Comparison of ENCODE assay signal across 18 cellular contexts in the genomic region with DNA sequence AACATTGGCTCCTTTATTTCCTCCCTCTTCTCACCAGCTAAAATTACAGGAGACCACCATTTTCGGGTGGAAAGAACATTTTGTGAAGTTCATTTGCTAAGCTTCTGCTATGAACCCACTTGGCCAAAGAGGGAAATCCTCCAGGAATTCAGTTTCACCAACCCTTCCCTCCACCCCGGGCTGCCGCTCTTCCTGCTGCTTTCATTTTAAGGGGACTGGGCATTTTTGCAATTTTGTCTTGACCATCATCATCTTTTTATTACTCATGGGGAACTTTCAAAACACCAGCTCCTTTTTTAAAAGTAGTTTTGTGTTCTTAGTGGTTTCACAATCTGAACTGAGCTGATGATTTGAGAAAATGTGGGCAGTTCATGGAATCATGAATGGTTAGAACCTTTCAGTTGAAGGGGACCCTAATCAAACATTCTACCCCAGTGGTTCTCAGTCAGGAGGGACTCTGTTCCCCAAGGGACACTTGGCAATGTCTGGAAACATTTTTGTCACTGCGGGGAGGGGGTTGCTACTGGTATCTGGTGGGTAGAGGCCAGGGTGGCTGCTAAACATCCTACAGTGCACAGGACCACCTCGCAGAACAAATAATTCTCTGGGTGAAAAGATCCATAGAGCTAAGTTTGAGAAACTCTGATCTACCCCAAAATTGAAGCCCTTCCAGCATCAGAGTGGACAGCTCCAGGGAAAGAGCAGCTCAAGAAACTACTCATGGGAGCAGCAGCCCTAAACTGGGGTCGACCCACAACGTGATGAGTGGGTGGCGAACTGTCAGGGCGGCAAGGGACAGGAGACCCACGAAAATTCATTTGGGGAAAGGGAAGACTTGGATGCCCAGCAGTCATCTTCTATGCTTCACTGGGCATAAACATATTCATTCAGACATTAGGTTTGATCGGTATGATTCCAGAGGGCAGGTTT.
DNase-seq lines count a peak whose midpoint lies in the region; ATAC-seq, FAIRE-seq and TF ChIP-seq lines count a peak whose summit lies in the region.
"Had no signal": no experiment of that assay in that cellular context is flagged by ENCODE, and none has a peak within 500 bp of the region (broad histone marks: within the 10 kb centered on the region; RNA-seq: fewer than 3 reads in every experiment).

No MANE protein-coding gene starts in this region.

- no peak for TF ChIP-seq POLR2A in heart left ventricle (IDR thresholded peaks at IDR 0.05)

- no peak for ATAC-seq in heart left ventricle
- ATAC-seq in sciatic nerve, result peak; percentile 50
- no peak for ATAC-seq in GM21526 (IDR thresholded peaks at IDR 0.05; ENCODE audit: low FRiP score, unreplicated experiment)
- no peak for ATAC-seq in left colon
- ATAC-seq: right lobe of liver had no signal

- H3K36me3 Mint-ChIP-seq in astrocyte (ENCODE audit: low read depth, unreplicated experiment), result peaks cover 5% of the 10 kb centered on the region
- H3K36me3 Mint-ChIP-seq: immature natural killer cell had no signal

- H3K4me3 ChIP-seq in ACC112 (ENCODE audit: low read depth, low read length) (peak overlapping the region; percentile 48), astrocyte (ENCODE audit: insufficient read depth, low read depth, low read length) (no peak overlapping the region), heart left ventricle (no peak overlapping the region), HAP-1 (no peak overlapping the region)
- H3K4me3 ChIP-seq: right lobe of liver, thoracic aorta had no signal

- 81 to 88% (median 86%) methylated on average over 11 of the region's 11 CpGs for WGBS in heart left ventricle, 4 donors

- no peaks in the 10 kb centered on the region for H3K27me3 Mint-ChIP-seq in astrocyte (ENCODE audit: low read depth, unreplicated experiment)

- H3K4me1 ChIP-seq in ACC112 (ENCODE audit: control insufficient read depth, insufficient read depth, low read length, unreplicated experiment) (peaks cover 47% of the 10 kb centered on the region), astrocyte (ENCODE audit: insufficient read depth, low read length) (peaks cover 55% of the 10 kb centered on the region), heart left ventricle (peaks cover 0 to 47% (median 37%) of the 10 kb centered on the region in 12 donors), HAP-1 (no peaks in the 10 kb centered on the region)
- H3K4me1 ChIP-seq: right lobe of liver had no signal

- peak overlapping the region; percentile 70 for H3K9ac ChIP-seq in astrocyte (ENCODE audit: low read length)

- H3K27ac ChIP-seq in ACC112 (ENCODE audit: low read depth, low read length) (peak overlapping the region; percentile 91), astrocyte (ENCODE audit: low read depth, low read length) (peak overlapping the region; percentile 84), heart left ventricle (peak overlapping the region in 11 of 12 donors; percentile 9 to 71 (median 60))
- H3K27ac ChIP-seq: right lobe of liver had no signal

- no peak for FAIRE-seq in astrocyte (lab: Jason Lieb, UNC)
- FAIRE-seq: A204.1 had no signal

- H2AFZ ChIP-seq in ACC112 (ENCODE audit: low read length, unreplicated experiment) (peak overlapping the region; percentile 51), astrocyte (ENCODE audit: low read depth, low read length) (no peak overlapping the region)

- H3K79me2 ChIP-seq in ACC112 (ENCODE audit: control insufficient read depth, insufficient read depth, low read length, unreplicated experiment), result no peaks in the 10 kb centered on the region
- no peaks in the 10 kb centered on the region for H3K79me2 ChIP-seq in astrocyte (ENCODE audit: insufficient read depth, low read length)

- no peak overlapping the region for H3K4me3 Mint-ChIP-seq in astrocyte (ENCODE audit: unreplicated experiment)
- H3K4me3 Mint-ChIP-seq: activated CD4-positive, alpha-beta T cell treated with anti-CD3 and anti-CD28 coated beads, Interleukin-2, amount 10 ng/mL, durations not matched to agents 24 days and 14 days; immature natural killer cell; naive B cell; T-helper 1 cell treated with Interleukin-12 subunit alpha and Interleukin-12 subunit beta and Interleukin-4 antibody, amounts not matched to agents 30 μg/mL and 1 μg/mL, for 36 hours had no signal

- H3K36me3 ChIP-seq in ACC112 (ENCODE audit: insufficient read depth, low read length) (no peaks in the 10 kb centered on the region), astrocyte (ENCODE audit: insufficient read depth, low read length) (no peaks in the 10 kb centered on the region), heart left ventricle (no peaks in the 10 kb centered on the region), HAP-1 (replicated peaks) (no peaks in the 10 kb centered on the region)
- H3K36me3 ChIP-seq: right lobe of liver, thoracic aorta had no signal

- TF ChIP-seq CTCF in astrocyte (IDR thresholded peaks at IDR 0.05; ENCODE audit: insufficient read depth, low read depth, low read length), result no peak
- no peak for TF ChIP-seq CTCF in heart left ventricle (IDR thresholded peaks at IDR 0.05)

- peaks cover 53% of the 10 kb centered on the region for H3K4me1 Mint-ChIP-seq in astrocyte (ENCODE audit: low read depth, unreplicated experiment)
- H3K4me1 Mint-ChIP-seq: activated CD4-positive, alpha-beta T cell treated with anti-CD3 and anti-CD28 coated beads, Interleukin-2, amount 10 ng/mL, durations not matched to agents 24 days and 14 days; immature natural killer cell; naive B cell had no signal

- H3K9me3 ChIP-seq in astrocyte (ENCODE audit: insufficient read depth, low read depth, low read length) (peaks cover 3% of the 10 kb centered on the region), heart left ventricle (peaks cover 0 to 14% (median 5%) of the 10 kb centered on the region in 12 donors), HAP-1 (no peaks in the 10 kb centered on the region; the same call in 1 of the 2 replicates)
- H3K9me3 ChIP-seq: right lobe of liver, thoracic aorta had no signal

- H3K27me3 ChIP-seq in ACC112 (ENCODE audit: insufficient read depth, low read length) (no peaks in the 10 kb centered on the region), astrocyte (ENCODE audit: insufficient read depth, low read length) (no peaks in the 10 kb centered on the region), heart left ventricle (peaks cover 0 to 3% (median 0%) of the 10 kb centered on the region in 9 donors), HAP-1 (ENCODE audit: low read depth) (no peaks in the 10 kb centered on the region)
- H3K27me3 ChIP-seq: right lobe of liver had no signal

- H3K4me2 ChIP-seq in astrocyte (ENCODE audit: low read length), result peak overlapping the region; percentile 76

- DNase-seq in astrocyte (ENCODE audit: low read depth), result no peak
- DNase-seq in heart left ventricle, result no peak
- DNase-seq in sciatic nerve (ENCODE audit: low spot score), result no peak
- DNase-seq in HAP-1 (ENCODE audit: low spot score in 2 of 2), result no peak
- no peak for DNase-seq in activated effector memory CD4-positive, alpha-beta T cell treated with Interleukin-2 at 50 U/mL for 16 hours
- no peak for DNase-seq in left colon
- DNase-seq: activated CD4-positive, alpha-beta T cell treated with anti-CD3 and anti-CD28 coated beads, Interleukin-2, amount 10 ng/mL, durations not matched to agents 24 days and 14 days; caudate nucleus; immature natural killer cell; naive B cell; NCI-H226; right lobe of liver had no signal

- H3K27ac Mint-ChIP-seq in astrocyte (ENCODE audit: unreplicated experiment), result peak overlapping the region; percentile 0
- H3K27ac Mint-ChIP-seq: activated CD4-positive, alpha-beta T cell treated with anti-CD3 and anti-CD28 coated beads, Interleukin-2, amount 10 ng/mL, durations not matched to agents 24 days and 14 days; activated T-helper 2 cell treated with anti-CD3 and anti-CD28 coated beads, Interferon-gamma antibody, Interleukin-2, Interleukin-4, amounts not matched to agents 10 μg/mL and 5 μg/mL and 100 μg/mL, durations not matched to agents 14 hours and 24 hours and 36 hours; immature natural killer cell; naive B cell; T-helper 1 cell treated with Interleukin-12 subunit alpha and Interleukin-12 subunit beta and Interleukin-4 antibody, amounts not matched to agents 30 μg/mL and 1 μg/mL, for 36 hours had no signal

- in situ Hi-C loops in HAP-1 (cut with MboI; ENCODE audit: low sequenced_read_pairs), result no loop called here

- peaks cover 15% of the 10 kb centered on the region for H3K9me3 Mint-ChIP-seq in astrocyte (ENCODE audit: unreplicated experiment)
- H3K9me3 Mint-ChIP-seq: activated CD4-positive, alpha-beta T cell treated with anti-CD3 and anti-CD28 coated beads, Interleukin-2, amount 10 ng/mL, durations not matched to agents 24 days and 14 days; activated T-helper 2 cell treated with anti-CD3 and anti-CD28 coated beads, Interferon-gamma antibody, Interleukin-2, Interleukin-4, amounts not matched to agents 10 μg/mL and 5 μg/mL and 100 μg/mL, durations not matched to agents 14 hours and 24 hours and 36 hours; immature natural killer cell; T-helper 1 cell treated with Interleukin-12 subunit alpha and Interleukin-12 subunit beta and Interleukin-4 antibody, amounts not matched to agents 30 μg/mL and 1 μg/mL, for 36 hours had no signal

- intact Hi-C loops in heart left ventricle (cut with DNase I) (loop anchor here in 3 of 10 donors (5.0 to 10.0 kb wide), 3 partner anchors 88 to 315 kb away; a partner anchor contains a TSS), sciatic nerve (cut with DNase I) (no loop called here), left colon (cut with DNase I, micrococcal nuclease) (no loop called here)

- no peaks in the 10 kb centered on the region for H4K20me1 ChIP-seq in astrocyte (ENCODE audit: insufficient read depth, low read length)
